12 cellular contexts compared by ENCODE assay signal in the genomic region with DNA sequence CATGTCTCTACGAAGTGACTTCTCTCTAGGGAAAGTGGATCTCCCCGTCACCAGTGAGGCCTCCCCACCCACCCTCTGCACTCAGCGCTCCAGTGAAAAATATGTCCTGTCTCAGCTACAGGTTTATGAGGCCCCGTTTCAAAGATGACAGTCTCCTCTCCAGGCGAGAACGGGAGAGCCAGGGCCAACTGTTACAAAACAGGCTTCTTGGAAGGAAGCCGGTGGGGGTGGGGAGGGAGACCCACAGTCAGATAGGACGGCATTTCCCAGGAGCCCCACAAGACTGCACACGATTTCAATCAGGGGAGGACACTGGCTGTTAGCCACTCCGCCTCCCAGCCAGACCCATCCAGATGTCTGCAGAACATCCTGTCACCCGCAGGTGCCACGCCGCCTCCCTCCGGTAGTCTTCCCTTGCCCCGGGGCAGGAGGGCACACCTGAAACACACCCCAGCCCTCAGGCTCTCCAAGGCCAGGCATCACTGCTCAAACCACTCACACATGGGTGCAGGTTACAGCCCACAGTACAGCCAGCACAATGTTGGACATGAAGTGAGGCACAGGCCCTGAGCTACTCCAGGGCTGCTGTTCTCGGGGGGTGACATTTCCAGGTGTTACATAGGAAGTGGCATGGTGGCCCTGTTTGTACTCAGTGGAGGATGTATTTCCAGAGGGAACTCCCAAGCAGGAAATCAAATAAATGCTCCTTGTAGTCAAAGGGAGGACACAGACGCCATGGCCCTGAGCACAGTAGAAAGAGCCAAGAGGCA.
DNase-seq lines count a peak whose midpoint lies in the region; ATAC-seq, FAIRE-seq and TF ChIP-seq lines count a peak whose summit lies in the region.
"Had no signal": no experiment of that assay in that cellular context is flagged by ENCODE, and none has a peak within 500 bp of the region (broad histone marks: within the 10 kb centered on the region; RNA-seq: fewer than 3 reads in every experiment).

No MANE protein-coding gene starts in this region.

- H3K9me3 ChIP-seq in breast epithelium, result no peaks in the 10 kb centered on the region
- H3K9me3 ChIP-seq in kidney (ENCODE audit: control insufficient read depth in 1 of 2, low read length in 2 of 2), result no peaks in the 10 kb centered on the region
- H3K9me3 ChIP-seq in stomach, result no peaks in the 10 kb centered on the region
- H3K9me3 ChIP-seq: left lung had no signal

- H3K27ac ChIP-seq in RWPE1 (peak overlapping the region; percentile 75), breast epithelium (no peak overlapping the region), kidney (ENCODE audit: low read depth in 2 of 2, low read length in 2 of 2) (no peak overlapping the region), stomach (no peak overlapping the region)
- H3K27ac ChIP-seq: left lung had no signal

- no peak for FAIRE-seq in kidney (lab: Jason Lieb, UNC)
- FAIRE-seq: bronchial epithelial cell had no signal

- POLR2A ChIA-PET in RWPE1 (lab: Yijun Ruan, JAX; ENCODE audit: low non-redundant PET), result no interaction called here

- H3K4me3 ChIP-seq in breast epithelium, result no peak overlapping the region
- no peak overlapping the region for H3K4me3 ChIP-seq in kidney (ENCODE audit: low read length in 2 of 2)
- H3K4me3 ChIP-seq in stomach, result no peak overlapping the region
- H3K4me3 ChIP-seq: left lung had no signal

- no peak for ATAC-seq in GM18907 (IDR thresholded peaks at IDR 0.05; ENCODE audit: unreplicated experiment)
- no peak for ATAC-seq in GM18502 (IDR thresholded peaks at IDR 0.05; ENCODE audit: poor library complexity, unreplicated experiment)
- ATAC-seq: left lung had no signal

- no peak for TF ChIP-seq CTCF in RWPE1 (conservative IDR thresholded peaks at IDR 0.05; ENCODE audit: low read depth)
- no peak for TF ChIP-seq CTCF in breast epithelium (IDR thresholded peaks at IDR 0.05)
- no peak for TF ChIP-seq CTCF in kidney (IDR thresholded peaks at IDR 0.05; ENCODE audit: borderline replicate concordance, extremely low read depth, insufficient read depth)
- no peak for TF ChIP-seq CTCF in stomach (IDR thresholded peaks at IDR 0.05)

- CTCF ChIA-PET in RWPE1 (lab: Yijun Ruan, JAX), result interaction anchor here (0.6 kb wide), 1 partner anchor 9 kb away, joined by 7 read pairs; no protein-coding TSS in a partner anchor

- TF ChIP-seq POLR2A in breast epithelium (IDR thresholded peaks at IDR 0.05) (no peak), stomach (IDR thresholded peaks at IDR 0.05) (no peak)

- H3K4me1 ChIP-seq in breast epithelium (no peaks in the 10 kb centered on the region), kidney (ENCODE audit: control insufficient read depth in 1 of 2, insufficient read depth in 1 of 2, low read depth in 1 of 2, low read length in 2 of 2) (no peaks in the 10 kb centered on the region), stomach (no peaks in the 10 kb centered on the region)

- H3K36me3 ChIP-seq in breast epithelium (no peaks in the 10 kb centered on the region), kidney (ENCODE audit: control insufficient read depth in 1 of 2, insufficient read depth in 2 of 2, low read length in 2 of 2) (no peaks in the 10 kb centered on the region), stomach (no peaks in the 10 kb centered on the region)
- H3K36me3 ChIP-seq: left lung had no signal

- intact Hi-C loops in breast epithelium (cut with DNase I; ENCODE audit: low total_unique reads), result loop anchor here (5.0 to 10.0 kb wide), 3 partner anchors 59 to 816 kb away; no protein-coding TSS in a partner anchor
- intact Hi-C loops in kidney (cut with DNase I), result no loop called here
- intact Hi-C loops in stomach (cut with DNase I; ENCODE audit: low total_unique reads), result no loop called here

- H3K9ac ChIP-seq in kidney (ENCODE audit: low read length in 2 of 2), result no peak overlapping the region

- DNase-seq in RWPE1 (ENCODE audit: low spot score) (no peak), breast epithelium (ENCODE audit: low spot score in 2 of 2) (peak; percentile 17 to 41), kidney (peak; percentile 71), stomach (peak; percentile 13), LoVo (ENCODE audit: low spot score) (no peak)
- DNase-seq: activated CD4-positive, CD25-positive, alpha-beta regulatory T cell treated with anti-CD3 and anti-CD28 coated beads, Interleukin-2, amount 50 U/mL, for 72 hours; glutamatergic neuron; HFFc6; left lung had no signal

- H3K27me3 ChIP-seq in breast epithelium, result no peaks in the 10 kb centered on the region
- H3K27me3 ChIP-seq in stomach, result peaks cover 0 to 3% (median 0%) of the 10 kb centered on the region in 3 donors
- H3K27me3 ChIP-seq: left lung had no signal

- 63 to 75% (median 72%) methylated on average over 12 to 17 of the region's 17 CpGs for WGBS in stomach, 5 donors

- TF ChIP-seq EP300 in stomach (IDR thresholded peaks at IDR 0.05), result no peak

Comparison
In these comparisons a context has a peak if more than half of its experiments do, and no peak if none do; other contexts are left out.
1. DNase-seq: peak in breast epithelium (2 of 2), kidney (single experiment) and stomach (single experiment); none in RWPE1 (single experiment) and LoVo (single experiment).